ENCODE assay signal across 8 cellular contexts in the genomic region with DNA sequence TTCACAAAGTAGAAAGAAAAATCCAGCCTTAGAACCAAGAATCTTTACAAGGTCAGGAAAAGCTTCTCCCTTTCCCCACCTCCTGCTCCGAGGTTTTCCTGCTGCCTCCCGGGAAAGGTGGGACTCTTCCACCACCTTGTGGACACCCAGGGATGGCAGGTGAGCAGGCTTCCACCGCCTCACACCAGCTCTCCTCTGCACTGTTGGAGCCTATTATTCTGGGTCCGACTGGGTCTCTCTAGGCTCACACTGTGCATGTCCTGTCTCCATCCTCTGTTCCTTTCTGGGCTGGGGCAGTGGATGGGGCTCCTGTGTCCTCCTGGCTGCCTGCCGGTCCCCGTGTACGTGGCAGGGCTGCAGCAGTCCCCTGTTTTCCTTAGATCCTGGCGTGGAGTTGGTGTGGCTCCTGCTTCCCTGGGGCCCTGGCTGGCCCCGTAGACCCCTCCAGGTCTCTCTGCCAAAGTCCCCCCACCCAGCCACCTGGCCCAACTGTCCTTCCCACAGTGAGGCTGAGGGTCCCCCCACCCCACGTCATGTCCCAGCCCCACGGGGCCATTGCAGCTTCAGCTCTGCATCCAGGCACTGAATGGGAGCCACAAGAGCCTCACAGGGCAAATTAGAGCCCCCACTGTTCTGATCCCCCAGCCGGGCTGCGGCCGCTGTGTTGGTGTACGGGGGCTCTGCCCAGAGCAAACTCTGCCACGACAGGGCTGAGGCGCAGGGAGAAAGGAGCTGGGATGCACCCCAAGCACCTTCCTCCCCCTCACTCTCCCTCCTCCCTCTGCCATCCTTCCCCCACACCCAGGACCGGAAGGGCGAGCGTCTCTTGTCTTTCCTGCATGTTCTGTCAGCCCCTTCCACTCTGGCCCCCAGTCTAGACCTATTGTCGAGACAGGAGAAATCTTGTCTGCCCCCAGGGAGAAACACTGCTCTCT. TPM values are rescaled to one million over a fixed set of nuclear protein-coding genes. Genes with fewer than 3 reads are reported as not detected.
A peak's percentile ranks its signal among the peaks of the same experiment; 100 is the strongest.
DNase-seq lines count a peak whose midpoint lies in the region; ATAC-seq, FAIRE-seq and TF ChIP-seq lines count a peak whose summit lies in the region.

No MANE protein-coding gene starts in this region.

- H3K4me3 ChIP-seq in A673 (ENCODE audit: low read depth, low read length, poor library complexity, severe bottlenecking) (no peak overlapping the region), lung (no peak overlapping the region)
- no peak overlapping the region for H3K4me3 ChIP-seq in effector memory CD4-positive, alpha-beta T cell (ENCODE audit: insufficient read depth, low read depth, low read length, poor library complexity, severe bottlenecking)

- H3K27me3 ChIP-seq in A673 (replicated peaks; ENCODE audit: insufficient read depth, low read depth, low read length, poor library complexity): no peaks in the 10 kb centered on the region
- H3K27me3 ChIP-seq in effector memory CD4-positive, alpha-beta T cell (replicated peaks; ENCODE audit: control insufficient read depth, insufficient read depth, low read length, poor library complexity, severe bottlenecking): peaks cover 8% of the 10 kb centered on the region
- H3K27me3 ChIP-seq in lung (ENCODE audit: control insufficient read depth, insufficient read depth): no peaks in the 10 kb centered on the region

- POLR2A ChIA-PET in A673 (lab: Charles Lee; ENCODE audit: low non-redundant PET): interaction anchor here (0.5 to 0.6 kb wide), 2 partner anchors 306 to 326 kb away, joined by 3 read pairs; no protein-coding TSS in a partner anchor
- POLR2A ChIA-PET in activated CD4-positive, alpha-beta T cell treated with anti-CD3 and anti-CD28 coated beads, Interleukin-2, amount 10 ng/mL, durations not matched to agents 7 days and 5 days (lab: Charles Lee): no interaction called here

- CTCF ChIA-PET in A673 (lab: Charles Lee): interaction anchor here (0.6 to 2.8 kb wide), 15 partner anchors 19 to 491 kb away, joined by 3 to 50 read pairs (median 7); no protein-coding TSS in a partner anchor
- CTCF ChIA-PET in activated CD4-positive, alpha-beta T cell treated with anti-CD3 and anti-CD28 coated beads, Interleukin-2, amount 10 ng/mL, durations not matched to agents 7 days and 5 days (lab: Charles Lee): interaction anchor here (0.7 to 4.3 kb wide), 6 partner anchors 12 to 299 kb away, joined by 3 to 16 read pairs (median 6); no protein-coding TSS in a partner anchor

- no peaks in the 10 kb centered on the region for H3K36me3 Mint-ChIP-seq in activated CD4-positive, alpha-beta T cell treated with anti-CD3 and anti-CD28 coated beads, Interleukin-2, amount 10 ng/mL, durations not matched to agents 7 days and 5 days (ENCODE audit: low read depth)
- H3K36me3 Mint-ChIP-seq in stimulated activated naive B cell treated with anti-CD40 and anti-IgM and Interleukin-4, amounts not matched to agents 10 μg/mL and 1 μg/mL and 100 μg/mL, for 72 hours: no peaks in the 10 kb centered on the region

- BruUV-seq in A673 (replicated peaks; lab: Mats Ljungman, UMichigan): no TSS peak

- intact Hi-C loops in A673 (cut with micrococcal nuclease; ENCODE audit: unreplicated experiment): loop anchor here (1.0 kb wide), 3 partner anchors 283 to 332 kb away; no protein-coding TSS in a partner anchor

- TF ChIP-seq CTCF in A673 (conservative IDR thresholded peaks at IDR 0.05; ENCODE audit: low read depth, low read length) (peak; percentile 88), lung (IDR thresholded peaks at IDR 0.05; ENCODE audit: control extremely low read depth, extremely low read depth) (peak; percentile 82)

- 21 to 31% methylated on average over 20 to 21 of the region's 21 CpGs for WGBS in lung, 2 donors

- H3K9me3 ChIP-seq in A673 (ENCODE audit: low read depth, low read length, poor library complexity, severe bottlenecking) (no peaks in the 10 kb centered on the region), lung (ENCODE audit: control insufficient read depth in 2 of 2, insufficient read depth in 1 of 2, low read length in 1 of 2) (no peaks in the 10 kb centered on the region)
- H3K9me3 ChIP-seq in effector memory CD4-positive, alpha-beta T cell (ENCODE audit: control insufficient read depth, low read length): no peaks in the 10 kb centered on the region

- peaks cover 18% of the 10 kb centered on the region for H3K4me1 Mint-ChIP-seq in activated CD4-positive, alpha-beta T cell treated with anti-CD3 and anti-CD28 coated beads, Interleukin-2, amount 10 ng/mL, durations not matched to agents 7 days and 5 days
- H3K4me1 Mint-ChIP-seq in stimulated activated naive B cell treated with anti-CD40 and anti-IgM and Interleukin-4, amounts not matched to agents 10 μg/mL and 1 μg/mL and 100 μg/mL, for 72 hours: peaks cover 8 to 23% of the 10 kb centered on the region in 2 donors

- DNase-seq in A673 (ENCODE audit: low spot score) (peak; percentile 82), GM18507 (ENCODE audit: extremely low spot score, insufficient read length, low read depth) (peak; percentile 44), NCI-H2227 (lab: John Stamatoyannopoulos, UW; ENCODE audit: unreplicated experiment) (peak; percentile 81), lung (ENCODE audit: low spot score) (peak; percentile 82)
- DNase-seq in activated CD4-positive, alpha-beta T cell treated with anti-CD3 and anti-CD28 coated beads, Interleukin-2, amount 10 ng/mL, durations not matched to agents 7 days and 5 days: peak; percentile 48
- DNase-seq in effector memory CD4-positive, alpha-beta T cell: peak; percentile 23 to 31 (median 26)
- no peak for DNase-seq in stimulated activated naive B cell treated with anti-CD40 and anti-IgM and Interleukin-4, amounts not matched to agents 10 μg/mL and 1 μg/mL and 100 μg/mL, for 72 hours

- H3K27ac ChIP-seq in A673 (ENCODE audit: low read depth, low read length, poor library complexity, severe bottlenecking): no peak overlapping the region
- no peak overlapping the region for H3K27ac ChIP-seq in effector memory CD4-positive, alpha-beta T cell (ENCODE audit: insufficient read depth, low read length, poor library complexity, severe bottlenecking)
- H3K27ac ChIP-seq in lung (ENCODE audit: low read depth in 1 of 2, low read length in 1 of 2): no peak overlapping the region

- peaks cover 26% of the 10 kb centered on the region for H3K27me3 Mint-ChIP-seq in activated CD4-positive, alpha-beta T cell treated with anti-CD3 and anti-CD28 coated beads, Interleukin-2, amount 10 ng/mL, durations not matched to agents 7 days and 5 days
- peaks cover 60% of the 10 kb centered on the region in 2 donors for H3K27me3 Mint-ChIP-seq in stimulated activated naive B cell treated with anti-CD40 and anti-IgM and Interleukin-4, amounts not matched to agents 10 μg/mL and 1 μg/mL and 100 μg/mL, for 72 hours

- peak; percentile 77 for FAIRE-seq in GM18507 (lab: Jason Lieb, UNC)

- H3K4me3 Mint-ChIP-seq in activated CD4-positive, alpha-beta T cell treated with anti-CD3 and anti-CD28 coated beads, Interleukin-2, amount 10 ng/mL, durations not matched to agents 7 days and 5 days: no peak overlapping the region
- no peak overlapping the region for H3K4me3 Mint-ChIP-seq in stimulated activated naive B cell treated with anti-CD40 and anti-IgM and Interleukin-4, amounts not matched to agents 10 μg/mL and 1 μg/mL and 100 μg/mL, for 72 hours

- no peaks in the 10 kb centered on the region for H3K9me3 Mint-ChIP-seq in activated CD4-positive, alpha-beta T cell treated with anti-CD3 and anti-CD28 coated beads, Interleukin-2, amount 10 ng/mL, durations not matched to agents 7 days and 5 days
- H3K9me3 Mint-ChIP-seq in stimulated activated naive B cell treated with anti-CD40 and anti-IgM and Interleukin-4, amounts not matched to agents 10 μg/mL and 1 μg/mL and 100 μg/mL, for 72 hours: peaks cover 3 to 4% of the 10 kb centered on the region in 2 donors

- peaks cover 6% of the 10 kb centered on the region for H3K4me1 ChIP-seq in A673 (ENCODE audit: insufficient read depth, low read length, poor library complexity, severe bottlenecking)
- peaks cover 10% of the 10 kb centered on the region for H3K4me1 ChIP-seq in effector memory CD4-positive, alpha-beta T cell (ENCODE audit: control insufficient read depth, insufficient read depth, low read length, poor library complexity, severe bottlenecking)
- peaks cover 0 to 14% of the 10 kb centered on the region in 2 donors for H3K4me1 ChIP-seq in lung (ENCODE audit: control insufficient read depth in 2 of 2, insufficient read depth in 2 of 2, low read length in 2 of 2)

- ATAC-seq in lung (ENCODE audit: insufficient read depth, low FRiP score): peak; percentile 76
- peak; percentile 47 to 48 for ATAC-seq in stimulated activated naive B cell treated with anti-CD40 and anti-IgM and Interleukin-4, amounts not matched to agents 10 μg/mL and 1 μg/mL and 100 μg/mL, for 72 hours (replicated peaks)
- no peak for ATAC-seq in HG03097 (IDR thresholded peaks at IDR 0.05; ENCODE audit: low FRiP score, unreplicated experiment)

- H3K27ac Mint-ChIP-seq in activated CD4-positive, alpha-beta T cell treated with anti-CD3 and anti-CD28 coated beads, Interleukin-2, amount 10 ng/mL, durations not matched to agents 7 days and 5 days: no peak overlapping the region
- no peak overlapping the region for H3K27ac Mint-ChIP-seq in stimulated activated naive B cell treated with anti-CD40 and anti-IgM and Interleukin-4, amounts not matched to agents 10 μg/mL and 1 μg/mL and 100 μg/mL, for 72 hours

- no peaks in the 10 kb centered on the region for H3K36me3 ChIP-seq in A673 (ENCODE audit: insufficient read depth, low read length, poor library complexity, severe bottlenecking)
- H3K36me3 ChIP-seq in effector memory CD4-positive, alpha-beta T cell (ENCODE audit: control insufficient read depth, insufficient read depth, low read length): no peaks in the 10 kb centered on the region
- no peaks in the 10 kb centered on the region for H3K36me3 ChIP-seq in lung (ENCODE audit: control insufficient read depth in 2 of 2, insufficient read depth in 2 of 2, low read length in 2 of 2)

RNA-seq across cellular contexts. Expression of a gene that starts 3.3 kb away (rescaled TPM):
- total RNA-seq in A673 (2021) (0.52 and 0.82 TPM in 2 replicates), lung (1 to 10 TPM in 1 of 2 donors, under 1 TPM in 1; 0.74 to 1.6 TPM)
- total RNA-seq in activated CD4-positive, alpha-beta T cell treated with anti-CD3 and anti-CD28 coated beads, Interleukin-2, amount 10 ng/mL, durations not matched to agents 7 days and 5 days: under 1 TPM; 0.32 to 0.44 TPM
- 1 to 10 TPM; 1.0 to 1.2 TPM for polyA plus RNA-seq in lung
